In the genomic region with DNA sequence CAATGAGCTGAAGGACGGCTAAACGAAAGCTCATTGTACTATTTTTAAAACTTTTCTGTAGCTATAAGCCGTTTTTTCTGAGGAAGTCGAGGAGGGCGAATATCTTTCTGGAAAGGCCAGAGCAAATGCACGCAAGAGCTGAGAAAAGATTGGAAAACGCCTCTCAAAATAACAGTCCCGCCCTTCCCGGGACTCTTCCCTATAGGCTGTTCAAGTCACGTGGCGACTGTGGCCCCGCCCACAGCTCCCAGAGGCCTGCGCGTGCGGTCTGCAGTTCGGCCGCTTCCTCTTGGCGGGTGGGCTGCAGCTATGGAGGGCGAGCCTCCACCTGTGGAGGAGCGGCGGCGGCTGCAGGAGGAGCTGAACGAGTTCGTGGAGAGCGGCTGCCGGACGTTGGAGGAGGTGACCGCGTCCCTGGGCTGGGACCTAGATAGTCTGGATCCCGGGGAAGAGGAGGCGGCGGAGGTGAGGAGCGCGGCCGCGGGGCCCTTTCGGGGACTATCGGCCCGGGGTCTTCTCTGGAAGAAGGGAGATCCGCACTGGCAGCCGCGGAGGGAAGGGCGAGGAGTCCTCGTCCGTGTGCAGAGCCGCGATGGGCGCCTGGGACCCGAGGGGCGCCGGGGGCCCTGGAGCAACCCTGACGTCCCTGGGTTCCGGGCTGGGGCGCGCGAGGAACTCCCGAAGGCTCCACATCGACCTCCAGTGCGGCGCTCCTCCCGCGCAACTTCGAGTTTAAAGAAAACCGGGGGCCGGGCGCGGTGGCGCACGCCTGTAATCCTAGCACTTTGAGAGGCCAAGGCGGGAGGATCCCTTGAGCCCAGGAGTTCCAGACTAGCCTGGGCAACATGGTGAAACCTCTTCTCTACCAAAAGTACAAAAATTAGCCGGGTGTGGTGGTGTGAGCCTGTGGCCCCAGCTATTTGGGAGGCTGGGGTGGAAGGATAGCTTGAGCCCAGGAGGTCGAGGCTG, we compare ENCODE assay signal across 1 cellular context.
TF ChIP-seq lines count a peak whose summit lies in the region.

A gene with protein sequence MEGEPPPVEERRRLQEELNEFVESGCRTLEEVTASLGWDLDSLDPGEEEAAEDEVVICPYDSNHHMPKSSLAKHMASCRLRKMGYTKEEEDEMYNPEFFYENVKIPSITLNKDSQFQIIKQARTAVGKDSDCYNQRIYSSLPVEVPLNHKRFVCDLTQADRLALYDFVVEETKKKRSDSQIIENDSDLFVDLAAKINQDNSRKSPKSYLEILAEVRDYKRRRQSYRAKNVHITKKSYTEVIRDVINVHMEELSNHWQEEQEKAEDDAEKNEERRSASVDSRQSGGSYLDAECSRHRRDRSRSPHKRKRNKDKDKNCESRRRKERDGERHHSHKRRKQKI (plus strand): TSS at position 250 of the 969 bp plus-strand sequence. CDS start 60 bp downstream, at position 310.

TF ChIP-seq in K562, 482 proteins besides CTCF, POLR2A, EP300 and RAD21 (continued from another document and continues in another):
- peak; percentile 91 for TF ChIP-seq RBBP5 (IDR thresholded peaks at IDR 0.05; ENCODE audit: borderline replicate concordance, insufficient read depth, low read length, poor library complexity, severe bottlenecking)
- TF ChIP-seq, protein P1, sequence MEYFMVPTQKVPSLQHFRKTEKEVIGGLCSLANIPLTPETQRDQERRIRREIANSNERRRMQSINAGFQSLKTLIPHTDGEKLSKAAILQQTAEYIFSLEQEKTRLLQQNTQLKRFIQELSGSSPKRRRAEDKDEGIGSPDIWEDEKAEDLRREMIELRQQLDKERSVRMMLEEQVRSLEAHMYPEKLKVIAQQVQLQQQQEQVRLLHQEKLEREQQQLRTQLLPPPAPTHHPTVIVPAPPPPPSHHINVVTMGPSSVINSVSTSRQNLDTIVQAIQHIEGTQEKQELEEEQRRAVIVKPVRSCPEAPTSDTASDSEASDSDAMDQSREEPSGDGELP (CRISPR knock-in tag; IDR thresholded peaks at IDR 0.05; ENCODE audit: borderline replicate concordance): peak; percentile 73; the same call in 1 of the 2 replicates
- TF ChIP-seq, protein P2, sequence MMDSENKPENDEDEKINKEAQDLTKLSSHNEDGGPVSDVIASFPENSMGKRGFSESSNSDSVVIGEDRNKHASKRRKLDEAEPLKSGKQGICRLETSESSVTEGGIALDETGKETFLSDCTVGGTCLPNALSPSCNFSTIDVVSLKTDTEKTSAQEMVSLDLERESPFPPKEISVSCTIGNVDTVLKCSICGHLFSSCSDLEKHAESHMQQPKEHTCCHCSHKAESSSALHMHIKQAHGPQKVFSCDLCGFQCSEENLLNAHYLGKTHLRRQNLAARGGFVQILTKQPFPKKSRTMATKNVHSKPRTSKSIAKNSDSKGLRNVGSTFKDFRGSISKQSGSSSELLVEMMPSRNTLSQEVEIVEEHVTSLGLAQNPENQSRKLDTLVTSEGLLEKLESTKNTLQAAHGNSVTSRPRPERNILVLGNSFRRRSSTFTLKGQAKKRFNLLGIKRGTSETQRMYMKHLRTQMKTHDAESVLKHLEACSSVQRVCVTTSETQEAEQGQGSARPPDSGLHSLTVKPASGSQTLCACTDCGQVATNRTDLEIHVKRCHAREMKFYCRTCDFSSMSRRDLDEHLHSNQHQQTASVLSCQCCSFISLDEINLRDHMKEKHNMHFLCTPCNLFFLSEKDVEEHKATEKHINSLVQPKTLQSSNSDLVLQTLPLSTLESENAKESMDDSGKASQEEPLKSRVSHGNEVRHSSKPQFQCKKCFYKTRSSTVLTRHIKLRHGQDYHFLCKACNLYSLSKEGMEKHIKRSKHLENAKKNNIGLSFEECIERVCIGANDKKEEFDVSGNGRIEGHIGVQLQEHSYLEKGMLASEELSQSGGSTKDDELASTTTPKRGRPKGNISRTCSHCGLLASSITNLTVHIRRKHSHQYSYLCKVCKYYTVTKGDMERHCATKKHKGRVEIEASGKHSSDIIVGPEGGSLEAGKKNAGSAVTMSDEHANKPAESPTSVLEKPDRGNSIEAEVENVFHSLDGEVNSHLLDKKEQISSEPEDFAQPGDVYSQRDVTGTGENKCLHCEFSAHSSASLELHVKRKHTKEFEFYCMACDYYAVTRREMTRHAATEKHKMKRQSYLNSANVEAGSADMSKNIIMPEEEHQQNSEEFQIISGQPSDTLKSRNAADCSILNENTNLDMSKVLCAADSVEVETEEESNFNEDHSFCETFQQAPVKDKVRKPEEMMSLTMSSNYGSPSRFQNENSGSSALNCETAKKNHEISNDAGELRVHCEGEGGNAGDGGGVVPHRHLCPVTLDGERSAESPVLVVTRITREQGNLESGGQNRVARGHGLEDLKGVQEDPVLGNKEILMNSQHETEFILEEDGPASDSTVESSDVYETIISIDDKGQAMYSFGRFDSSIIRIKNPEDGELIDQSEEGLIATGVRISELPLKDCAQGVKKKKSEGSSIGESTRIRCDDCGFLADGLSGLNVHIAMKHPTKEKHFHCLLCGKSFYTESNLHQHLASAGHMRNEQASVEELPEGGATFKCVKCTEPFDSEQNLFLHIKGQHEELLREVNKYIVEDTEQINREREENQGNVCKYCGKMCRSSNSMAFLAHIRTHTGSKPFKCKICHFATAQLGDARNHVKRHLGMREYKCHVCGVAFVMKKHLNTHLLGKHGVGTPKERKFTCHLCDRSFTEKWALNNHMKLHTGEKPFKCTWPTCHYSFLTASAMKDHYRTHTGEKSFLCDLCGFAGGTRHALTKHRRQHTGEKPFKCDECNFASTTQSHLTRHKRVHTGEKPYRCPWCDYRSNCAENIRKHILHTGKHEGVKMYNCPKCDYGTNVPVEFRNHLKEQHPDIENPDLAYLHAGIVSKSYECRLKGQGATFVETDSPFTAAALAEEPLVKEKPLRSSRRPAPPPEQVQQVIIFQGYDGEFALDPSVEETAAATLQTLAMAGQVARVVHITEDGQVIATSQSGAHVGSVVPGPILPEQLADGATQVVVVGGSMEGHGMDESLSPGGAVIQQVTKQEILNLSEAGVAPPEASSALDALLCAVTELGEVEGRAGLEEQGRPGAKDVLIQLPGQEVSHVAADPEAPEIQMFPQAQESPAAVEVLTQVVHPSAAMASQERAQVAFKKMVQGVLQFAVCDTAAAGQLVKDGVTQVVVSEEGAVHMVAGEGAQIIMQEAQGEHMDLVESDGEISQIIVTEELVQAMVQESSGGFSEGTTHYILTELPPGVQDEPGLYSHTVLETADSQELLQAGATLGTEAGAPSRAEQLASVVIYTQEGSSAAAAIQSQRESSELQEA (IDR thresholded peaks at IDR 0.05; ENCODE audit: low read depth): no peak
- TF ChIP-seq ERF (CRISPR knock-in tag; IDR thresholded peaks at IDR 0.05): 0 out of 2 replicates have a peak, but pooled peaks have one; percentile 40
- TF ChIP-seq ZNF77 (CRISPR knock-in tag; IDR thresholded peaks at IDR 0.05): no peak
- peak; percentile 97 for TF ChIP-seq SUPT5H (IDR thresholded peaks at IDR 0.05)
- no peak for TF ChIP-seq THRAP3 (IDR thresholded peaks at IDR 0.05; ENCODE audit: borderline replicate concordance)
- TF ChIP-seq TRIM28 (IDR thresholded peaks at IDR 0.05): peak; percentile 77; the same call in 1 of the 2 replicates
- TF ChIP-seq FOSL1 (tag; conservative IDR thresholded peaks at IDR 0.05): no peak; the same call in 1 of the 2 replicates
- 0 out of 2 replicates have a peak, but pooled peaks have one; percentile 43 for TF ChIP-seq E2F3 (CRISPR knock-in tag; IDR thresholded peaks at IDR 0.05)
- no peak for TF ChIP-seq DDX20 (tag; IDR thresholded peaks at IDR 0.05; ENCODE audit: low read depth)
- TF ChIP-seq SMARCA5 (IDR thresholded peaks at IDR 0.05): peak; percentile 79
- TF ChIP-seq SMARCA4 (IDR thresholded peaks at IDR 0.05): no peak
- TF ChIP-seq SIX5 (IDR thresholded peaks at IDR 0.05; ENCODE audit: borderline replicate concordance in 1 of 2, insufficient read depth in 1 of 2, low read depth in 1 of 2, low read length in 2 of 2): no peak
- no peak for TF ChIP-seq MCM2 (IDR thresholded peaks at IDR 0.05; ENCODE audit: low read depth)
- TF ChIP-seq, protein P3, sequence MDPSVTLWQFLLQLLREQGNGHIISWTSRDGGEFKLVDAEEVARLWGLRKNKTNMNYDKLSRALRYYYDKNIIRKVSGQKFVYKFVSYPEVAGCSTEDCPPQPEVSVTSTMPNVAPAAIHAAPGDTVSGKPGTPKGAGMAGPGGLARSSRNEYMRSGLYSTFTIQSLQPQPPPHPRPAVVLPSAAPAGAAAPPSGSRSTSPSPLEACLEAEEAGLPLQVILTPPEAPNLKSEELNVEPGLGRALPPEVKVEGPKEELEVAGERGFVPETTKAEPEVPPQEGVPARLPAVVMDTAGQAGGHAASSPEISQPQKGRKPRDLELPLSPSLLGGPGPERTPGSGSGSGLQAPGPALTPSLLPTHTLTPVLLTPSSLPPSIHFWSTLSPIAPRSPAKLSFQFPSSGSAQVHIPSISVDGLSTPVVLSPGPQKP (CRISPR knock-in tag; IDR thresholded peaks at IDR 0.05): no peak
- TF ChIP-seq ZNF507 (tag; conservative IDR thresholded peaks at IDR 0.05): no peak
- peak; percentile 82 for TF ChIP-seq PHF20 (IDR thresholded peaks at IDR 0.05; ENCODE audit: partially characterized antibody)
- TF ChIP-seq HDAC3 (IDR thresholded peaks at IDR 0.05; ENCODE audit: borderline replicate concordance, partially characterized antibody): no peak
- no peak for TF ChIP-seq MEF2D (tag; conservative IDR thresholded peaks at IDR 0.05; ENCODE audit: low read depth)
- TF ChIP-seq LCOR (CRISPR knock-in tag; IDR thresholded peaks at IDR 0.05): 0 out of 2 replicates have a peak, but pooled peaks have one; percentile 25
- TF ChIP-seq, protein P4, sequence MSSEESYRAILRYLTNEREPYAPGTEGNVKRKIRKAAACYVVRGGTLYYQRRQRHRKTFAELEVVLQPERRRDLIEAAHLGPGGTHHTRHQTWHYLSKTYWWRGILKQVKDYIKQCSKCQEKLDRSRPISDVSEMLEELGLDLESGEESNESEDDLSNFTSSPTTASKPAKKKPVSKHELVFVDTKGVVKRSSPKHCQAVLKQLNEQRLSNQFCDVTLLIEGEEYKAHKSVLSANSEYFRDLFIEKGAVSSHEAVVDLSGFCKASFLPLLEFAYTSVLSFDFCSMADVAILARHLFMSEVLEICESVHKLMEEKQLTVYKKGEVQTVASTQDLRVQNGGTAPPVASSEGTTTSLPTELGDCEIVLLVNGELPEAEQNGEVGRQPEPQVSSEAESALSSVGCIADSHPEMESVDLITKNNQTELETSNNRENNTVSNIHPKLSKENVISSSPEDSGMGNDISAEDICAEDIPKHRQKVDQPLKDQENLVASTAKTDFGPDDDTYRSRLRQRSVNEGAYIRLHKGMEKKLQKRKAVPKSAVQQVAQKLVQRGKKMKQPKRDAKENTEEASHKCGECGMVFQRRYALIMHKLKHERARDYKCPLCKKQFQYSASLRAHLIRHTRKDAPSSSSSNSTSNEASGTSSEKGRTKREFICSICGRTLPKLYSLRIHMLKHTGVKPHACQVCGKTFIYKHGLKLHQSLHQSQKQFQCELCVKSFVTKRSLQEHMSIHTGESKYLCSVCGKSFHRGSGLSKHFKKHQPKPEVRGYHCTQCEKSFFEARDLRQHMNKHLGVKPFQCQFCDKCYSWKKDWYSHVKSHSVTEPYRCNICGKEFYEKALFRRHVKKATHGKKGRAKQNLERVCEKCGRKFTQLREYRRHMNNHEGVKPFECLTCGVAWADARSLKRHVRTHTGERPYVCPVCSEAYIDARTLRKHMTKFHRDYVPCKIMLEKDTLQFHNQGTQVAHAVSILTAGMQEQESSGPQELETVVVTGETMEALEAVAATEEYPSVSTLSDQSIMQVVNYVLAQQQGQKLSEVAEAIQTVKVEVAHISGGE (CRISPR knock-in tag; IDR thresholded peaks at IDR 0.05): no peak
- TF ChIP-seq, protein P5, sequence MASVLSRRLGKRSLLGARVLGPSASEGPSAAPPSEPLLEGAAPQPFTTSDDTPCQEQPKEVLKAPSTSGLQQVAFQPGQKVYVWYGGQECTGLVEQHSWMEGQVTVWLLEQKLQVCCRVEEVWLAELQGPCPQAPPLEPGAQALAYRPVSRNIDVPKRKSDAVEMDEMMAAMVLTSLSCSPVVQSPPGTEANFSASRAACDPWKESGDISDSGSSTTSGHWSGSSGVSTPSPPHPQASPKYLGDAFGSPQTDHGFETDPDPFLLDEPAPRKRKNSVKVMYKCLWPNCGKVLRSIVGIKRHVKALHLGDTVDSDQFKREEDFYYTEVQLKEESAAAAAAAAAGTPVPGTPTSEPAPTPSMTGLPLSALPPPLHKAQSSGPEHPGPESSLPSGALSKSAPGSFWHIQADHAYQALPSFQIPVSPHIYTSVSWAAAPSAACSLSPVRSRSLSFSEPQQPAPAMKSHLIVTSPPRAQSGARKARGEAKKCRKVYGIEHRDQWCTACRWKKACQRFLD (CRISPR knock-in tag; IDR thresholded peaks at IDR 0.05): no peak
- peak; percentile 75; the same call in 1 of the 2 replicates for TF ChIP-seq ZBTB7A (IDR thresholded peaks at IDR 0.05; ENCODE audit: borderline replicate concordance, control insufficient read depth, low read depth, low read length)
- TF ChIP-seq ZNF282 (CRISPR knock-in tag; IDR thresholded peaks at IDR 0.05): peak; percentile 42; the same call in 1 of the 2 replicates
- TF ChIP-seq ZNF311 (CRISPR knock-in tag; IDR thresholded peaks at IDR 0.05): no peak
- peak; percentile 92 to 94 for TF ChIP-seq NRF1 (conservative IDR thresholded peaks at IDR 0.05 in 1 of 2, IDR thresholded peaks at IDR 0.05 in 1 of 2)
- no peak for TF ChIP-seq ARNT (IDR thresholded peaks at IDR 0.05)
- TF ChIP-seq BRF1 (IDR thresholded peaks at IDR 0.05; ENCODE audit: borderline replicate concordance, extremely low read depth, insufficient read length): no peak
- 0 out of 2 replicates have a peak, but pooled peaks have one; percentile 78 for TF ChIP-seq ZNF12 (CRISPR knock-in tag; IDR thresholded peaks at IDR 0.05)
- TF ChIP-seq TGIF2 (CRISPR knock-in tag; IDR thresholded peaks at IDR 0.05): peak; percentile 28; the same call in 1 of the 2 replicates
- no peak for TF ChIP-seq NFE2 (IDR thresholded peaks at IDR 0.05; ENCODE audit: low read depth)
- TF ChIP-seq, protein P6, sequence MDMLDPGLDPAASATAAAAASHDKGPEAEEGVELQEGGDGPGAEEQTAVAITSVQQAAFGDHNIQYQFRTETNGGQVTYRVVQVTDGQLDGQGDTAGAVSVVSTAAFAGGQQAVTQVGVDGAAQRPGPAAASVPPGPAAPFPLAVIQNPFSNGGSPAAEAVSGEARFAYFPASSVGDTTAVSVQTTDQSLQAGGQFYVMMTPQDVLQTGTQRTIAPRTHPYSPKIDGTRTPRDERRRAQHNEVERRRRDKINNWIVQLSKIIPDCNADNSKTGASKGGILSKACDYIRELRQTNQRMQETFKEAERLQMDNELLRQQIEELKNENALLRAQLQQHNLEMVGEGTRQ (CRISPR knock-in tag; IDR thresholded peaks at IDR 0.05): peak; percentile 100
- TF ChIP-seq BCOR (IDR thresholded peaks at IDR 0.05): peak; percentile 51; the same call in 1 of the 2 replicates
